10 cellular contexts compared by ENCODE assay signal in the genomic region with DNA sequence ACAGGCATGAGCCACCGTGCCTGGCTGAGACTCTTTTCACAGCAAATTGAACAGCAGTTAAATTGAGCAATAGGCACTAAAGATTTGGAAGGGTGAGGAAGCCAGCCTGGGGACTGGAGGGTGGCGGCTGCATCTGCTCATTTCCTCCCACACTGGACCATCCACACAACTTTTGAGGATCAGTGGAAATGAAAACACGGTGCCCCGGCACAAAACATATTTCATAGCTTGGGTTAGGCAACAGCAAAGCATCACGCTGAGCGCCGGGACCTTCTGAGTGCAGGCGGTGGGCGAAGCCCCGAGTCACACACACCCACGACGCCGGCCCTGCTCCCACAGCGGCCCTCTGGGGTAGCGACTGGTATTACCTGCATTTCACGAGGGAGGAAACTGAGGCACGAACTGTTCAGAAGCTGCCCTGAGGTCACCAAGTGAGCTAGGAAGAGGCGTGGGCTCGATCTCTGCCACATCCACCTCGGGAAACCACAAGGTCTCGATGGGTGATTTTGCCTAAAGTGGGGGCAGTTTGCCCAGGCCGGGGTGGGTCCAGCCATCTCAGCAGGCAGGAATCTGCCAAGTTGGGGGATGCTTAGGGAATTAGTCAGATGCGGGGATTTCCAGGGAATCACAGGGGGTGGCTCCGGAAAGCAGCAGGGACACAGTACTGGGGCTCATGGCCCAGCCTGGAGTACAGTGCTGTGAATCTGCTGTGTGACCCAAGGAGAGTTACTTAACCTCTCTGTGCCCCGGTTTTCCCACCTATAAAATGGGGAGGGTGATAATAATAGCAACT. TPM values are rescaled to one million over a fixed set of nuclear protein-coding genes. Genes with fewer than 3 reads are reported as not detected.
DNase-seq lines count a peak whose midpoint lies in the region; TF ChIP-seq lines count a peak whose summit lies in the region.
"Had no signal": no experiment of that assay in that cellular context is flagged by ENCODE, and none has a peak within 500 bp of the region (broad histone marks: within the 10 kb centered on the region; RNA-seq: fewer than 3 reads in every experiment).

No MANE protein-coding gene starts in this region.

- H3K27ac Mint-ChIP-seq in endothelial cell (ENCODE audit: unreplicated experiment): no peak overlapping the region
- no peak overlapping the region for H3K27ac Mint-ChIP-seq in activated T-cell treated with anti-CD3 and anti-CD28 coated beads, Interleukin-2, amount 50 U/mL, for 24 hours

- H3K36me3 Mint-ChIP-seq in endothelial cell (ENCODE audit: low read depth, unreplicated experiment): no peaks in the 10 kb centered on the region
- H3K36me3 Mint-ChIP-seq in activated T-cell treated with anti-CD3 and anti-CD28 coated beads, Interleukin-2, amount 50 U/mL, for 24 hours (ENCODE audit: low read depth): peaks cover 5% of the 10 kb centered on the region

- H3K9me3 Mint-ChIP-seq in endothelial cell (ENCODE audit: unreplicated experiment): no peaks in the 10 kb centered on the region
- H3K9me3 Mint-ChIP-seq in activated T-cell treated with anti-CD3 and anti-CD28 coated beads, Interleukin-2, amount 50 U/mL, for 24 hours: no peaks in the 10 kb centered on the region
- H3K9me3 Mint-ChIP-seq: activated T-cell treated with anti-CD3 and anti-CD28 coated beads, Interleukin-2, amount 50 U/mL, for 4 hours had no signal

- DNase-seq in EL (peak; percentile 99), NOMO-1 treated with dmso at 0.1 percent for 144 hours (lab: John Stamatoyannopoulos, UW; ENCODE audit: unreplicated experiment) (peak; percentile 79), endothelial cell (ENCODE audit: low spot score) (no peak), retinal pigment epithelial cell (ENCODE audit: low read depth) (peak; percentile 74), DMS79 treated with DMSO at 0.1 percent for 48 hours (lab: John Stamatoyannopoulos, UW) (no peak), NCI-H187 treated with DMSO at 0.1 percent for 48 hours (lab: John Stamatoyannopoulos, UW) (no peak)
- DNase-seq in activated CD4-positive, alpha-beta T cell treated with anti-CD3 and anti-CD28 coated beads for 4 hours: no peak
- no peak for DNase-seq in activated T-cell treated with anti-CD3 and anti-CD28 coated beads, Interleukin-2, amount 50 U/mL, for 24 hours
- DNase-seq: activated T-cell treated with anti-CD3 and anti-CD28 coated beads, Interleukin-2, amount 50 U/mL, for 4 hours; left colon had no signal

- H3K4me3 ChIP-seq in retinal pigment epithelial cell (ENCODE audit: low read length): no peak overlapping the region

- H3K4me3 Mint-ChIP-seq in endothelial cell (ENCODE audit: unreplicated experiment): peak overlapping the region; percentile 25
- no peak overlapping the region for H3K4me3 Mint-ChIP-seq in activated T-cell treated with anti-CD3 and anti-CD28 coated beads, Interleukin-2, amount 50 U/mL, for 24 hours
- H3K4me3 Mint-ChIP-seq: activated T-cell treated with anti-CD3 and anti-CD28 coated beads, Interleukin-2, amount 50 U/mL, for 4 hours had no signal

- peaks cover 9% of the 10 kb centered on the region for H3K27me3 Mint-ChIP-seq in endothelial cell (ENCODE audit: unreplicated experiment)
- H3K27me3 Mint-ChIP-seq in activated T-cell treated with anti-CD3 and anti-CD28 coated beads, Interleukin-2, amount 50 U/mL, for 24 hours: peaks cover 6% of the 10 kb centered on the region

- no peak for TF ChIP-seq CTCF in endothelial cell (IDR thresholded peaks at IDR 0.05; ENCODE audit: unreplicated experiment)
- peak; percentile 19 for TF ChIP-seq CTCF in retinal pigment epithelial cell (conservative IDR thresholded peaks at IDR 0.05; ENCODE audit: low read depth, low read length)

- peaks cover 14% of the 10 kb centered on the region for H3K4me1 Mint-ChIP-seq in endothelial cell (ENCODE audit: unreplicated experiment)
- peaks cover 23% of the 10 kb centered on the region for H3K4me1 Mint-ChIP-seq in activated T-cell treated with anti-CD3 and anti-CD28 coated beads, Interleukin-2, amount 50 U/mL, for 24 hours (ENCODE audit: low read depth)

RNA-seq across cellular contexts. Expression of a gene that starts 3.5 kb away (rescaled TPM):
- 46.4 TPM for total RNA-seq in endothelial cell (ENCODE audit: unreplicated experiment)

RNA-seq across cellular contexts. Expression of a gene that starts 28.1 kb away (rescaled TPM):
- 63.9 TPM for total RNA-seq in endothelial cell (ENCODE audit: unreplicated experiment)

Comparison
In these comparisons a context has a peak if more than half of its experiments do, and no peak if none do; other contexts are left out.
1. DNase-seq: peak in EL (single experiment), NOMO-1 treated with dmso at 0.1 percent for 144 hours (single experiment) and retinal pigment epithelial cell (single experiment); none in endothelial cell (single experiment), DMS79 treated with DMSO at 0.1 percent for 48 hours (single experiment), activated CD4-positive, alpha-beta T cell treated with anti-CD3 and anti-CD28 coated beads for 4 hours (0 of 2), NCI-H187 treated with DMSO at 0.1 percent for 48 hours (single experiment) and activated T-cell treated with anti-CD3 and anti-CD28 coated beads, Interleukin-2, amount 50 U/mL, for 24 hours (single experiment).